Comparison of ENCODE assay signal across 35 cellular contexts in the genomic region with DNA sequence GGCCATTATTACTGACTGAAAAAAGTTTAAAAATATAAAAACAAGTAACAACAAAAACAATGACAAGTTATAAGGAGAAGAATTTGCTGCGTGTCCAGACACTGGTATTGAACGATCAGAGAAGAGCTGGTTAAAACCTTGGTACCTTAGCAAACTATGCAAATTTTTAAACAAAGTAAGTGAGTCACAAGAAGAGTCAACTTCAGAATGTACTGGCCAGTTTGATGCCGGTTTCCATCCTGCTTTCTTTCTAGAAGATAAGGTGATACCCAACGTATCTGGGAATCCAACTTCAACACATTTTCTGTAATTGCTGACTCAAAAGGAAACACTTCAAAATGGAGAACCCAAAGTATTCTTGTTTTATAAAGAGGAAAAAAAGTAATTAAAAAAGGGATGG.
"Had no signal": no experiment of that assay in that cellular context is flagged by ENCODE, and none has a peak within 500 bp of the region (broad histone marks: within the 10 kb centered on the region; RNA-seq: fewer than 3 reads in every experiment).

No MANE protein-coding gene starts in this region.

- FAIRE-seq: astrocyte, TTC549 had no signal

- DNase-seq: activated CD4-positive, alpha-beta memory T cell treated with anti-CD3 and anti-CD28 coated beads for 36 hours; activated CD4-positive, alpha-beta T cell treated with anti-CD3 and anti-CD28 coated beads, Interleukin-2, amount 10 ng/mL, durations not matched to agents 7 days and 5 days; activated CD8-positive, alpha-beta memory T cell treated with anti-CD3 and anti-CD28 coated beads, Interleukin-2, amount 50 U/mL, for 4 hours; activated effector memory CD4-positive, alpha-beta T cell treated with Interleukin-2 at 50 U/mL for 16 hours; activated naive CD4-positive, alpha-beta T cell treated with anti-CD3 and anti-CD28 coated beads, Interleukin-2, amount 50 U/mL, for 16 hours; activated naive CD8-positive, alpha-beta T cell treated with anti-CD3 and anti-CD28 coated beads, Interleukin-2, amount 10 ng/mL, durations not matched to agents 7 days and 5 days; activated T-cell treated with anti-CD3 and anti-CD28 coated beads for 4 hours; amygdala; body of pancreas; caudate nucleus; cerebellar nuclear complex; Kasumi-1; KBM-7; MG63; NCI-H1048; NCI-H1105 treated with DMSO at 0.1 percent for 48 hours; NCI-H1436; NCI-H1694 treated with DMSO at 0.1 percent for 48 hours; NCI-H2029; NCI-H345; NCI-H524 treated with DMSO at 0.1 percent for 48 hours; NCI-H748 treated with DMSO at 0.1 percent for 48 hours; NK-92 treated with Interleukin-12 subunit alpha and Interleukin-12 subunit beta, amount 100 ng/mL, for 24 hours; PC-3; Peyer's patch; RPMI8226; SHP77 treated with DMSO at 0.1 percent for 48 hours; SK-N-SH had no signal

- ATAC-seq: body of pancreas, PC-3 had no signal

- H3K36me3 ChIP-seq: breast epithelium had no signal

- H3K27me3 ChIP-seq: body of pancreas, breast epithelium, MG63, Peyer's patch, SJSA1 had no signal

- H3K27me3 Mint-ChIP-seq: activated CD4-positive, alpha-beta memory T cell treated with anti-CD3 and anti-CD28 coated beads for 36 hours; activated CD4-positive, alpha-beta T cell treated with anti-CD3 and anti-CD28 coated beads, Interleukin-2, amount 10 ng/mL, durations not matched to agents 7 days and 5 days; activated naive CD8-positive, alpha-beta T cell treated with anti-CD3 and anti-CD28 coated beads, Interleukin-2, amount 10 ng/mL, durations not matched to agents 7 days and 5 days had no signal

- H3K4me3 ChIP-seq: body of pancreas, breast epithelium, MG63, Peyer's patch, SJSA1 had no signal

- H3K9me3 Mint-ChIP-seq: activated CD4-positive, alpha-beta memory T cell treated with anti-CD3 and anti-CD28 coated beads for 36 hours; activated CD4-positive, alpha-beta T cell treated with anti-CD3 and anti-CD28 coated beads, Interleukin-2, amount 10 ng/mL, durations not matched to agents 7 days and 5 days; activated naive CD8-positive, alpha-beta T cell treated with anti-CD3 and anti-CD28 coated beads, Interleukin-2, amount 10 ng/mL, durations not matched to agents 7 days and 5 days; activated T-helper 1 cell treated with anti-CD3 and anti-CD28 coated beads, Interleukin-12 subunit alpha, Interleukin-12 subunit beta, Interleukin-2, Interleukin-4 antibody, amounts not matched to agents 30 ng/mL and 10 ng/mL and 1 ng/mL, durations not matched to agents 14 hours and 24 hours and 36 hours; T-helper 1 cell treated with Interleukin-12 subunit alpha and Interleukin-12 subunit beta and Interleukin-4 antibody, amounts not matched to agents 30 μg/mL and 1 μg/mL, for 36 hours; T-helper 2 cell treated with Interferon-gamma antibody and Interleukin-4, amounts not matched to agents 5 μg/mL and 100 μg/mL, for 36 hours had no signal

- H3K27ac Mint-ChIP-seq: activated CD4-positive, alpha-beta memory T cell treated with anti-CD3 and anti-CD28 coated beads for 36 hours; activated CD4-positive, alpha-beta T cell treated with anti-CD3 and anti-CD28 coated beads, Interleukin-2, amount 10 ng/mL, durations not matched to agents 7 days and 5 days; activated naive CD8-positive, alpha-beta T cell treated with anti-CD3 and anti-CD28 coated beads, Interleukin-2, amount 10 ng/mL, durations not matched to agents 7 days and 5 days; activated T-helper 1 cell treated with anti-CD3 and anti-CD28 coated beads, Interleukin-12 subunit alpha, Interleukin-12 subunit beta, Interleukin-2, Interleukin-4 antibody, amounts not matched to agents 30 ng/mL and 10 ng/mL and 1 ng/mL, durations not matched to agents 14 hours and 24 hours and 36 hours; T-helper 1 cell treated with Interleukin-12 subunit alpha and Interleukin-12 subunit beta and Interleukin-4 antibody, amounts not matched to agents 30 μg/mL and 1 μg/mL, for 36 hours; T-helper 2 cell treated with Interferon-gamma antibody and Interleukin-4, amounts not matched to agents 5 μg/mL and 100 μg/mL, for 36 hours had no signal

- H3K4me3 Mint-ChIP-seq: activated CD4-positive, alpha-beta memory T cell treated with anti-CD3 and anti-CD28 coated beads for 36 hours; activated CD4-positive, alpha-beta T cell treated with anti-CD3 and anti-CD28 coated beads, Interleukin-2, amount 10 ng/mL, durations not matched to agents 7 days and 5 days; activated naive CD8-positive, alpha-beta T cell treated with anti-CD3 and anti-CD28 coated beads, Interleukin-2, amount 10 ng/mL, durations not matched to agents 7 days and 5 days; activated T-helper 1 cell treated with anti-CD3 and anti-CD28 coated beads, Interleukin-12 subunit alpha, Interleukin-12 subunit beta, Interleukin-2, Interleukin-4 antibody, amounts not matched to agents 30 ng/mL and 10 ng/mL and 1 ng/mL, durations not matched to agents 14 hours and 24 hours and 36 hours; T-helper 1 cell treated with Interleukin-12 subunit alpha and Interleukin-12 subunit beta and Interleukin-4 antibody, amounts not matched to agents 30 μg/mL and 1 μg/mL, for 36 hours; T-helper 2 cell treated with Interferon-gamma antibody and Interleukin-4, amounts not matched to agents 5 μg/mL and 100 μg/mL, for 36 hours had no signal

- H3K4me1 Mint-ChIP-seq: activated CD4-positive, alpha-beta T cell treated with anti-CD3 and anti-CD28 coated beads, Interleukin-2, amount 10 ng/mL, durations not matched to agents 7 days and 5 days had no signal
